ENCODE assay signal across 9 cellular contexts in the genomic region with DNA sequence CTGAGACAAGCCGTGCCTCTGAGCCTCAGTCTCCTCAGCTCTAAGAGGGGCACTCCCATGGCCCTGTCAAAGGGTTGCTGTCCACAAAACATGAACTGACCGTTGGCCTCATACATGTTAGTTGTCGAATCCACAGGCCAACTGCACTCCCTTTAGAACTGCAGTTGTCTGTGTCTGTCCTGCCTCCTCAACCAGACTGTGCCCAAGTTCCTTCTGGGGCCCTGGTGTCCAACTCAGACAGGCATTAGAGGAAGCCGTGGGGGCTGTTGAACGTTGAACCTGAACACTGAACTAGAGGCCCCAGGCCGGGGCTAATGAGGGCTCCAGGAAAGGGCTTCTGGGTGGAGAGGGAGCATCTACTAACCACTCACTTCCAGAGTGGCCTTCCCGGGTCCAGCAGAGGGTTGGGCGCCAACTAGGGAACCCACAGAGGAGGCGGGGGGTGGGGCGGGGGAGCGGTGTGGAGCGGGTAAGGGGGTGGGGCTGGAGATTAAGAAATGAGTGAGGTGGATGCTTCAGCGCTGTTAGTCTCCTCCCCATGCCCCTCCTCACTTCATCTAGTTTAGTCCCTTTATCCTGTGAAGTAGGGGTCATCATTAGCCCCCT. TPM values are rescaled to one million over a fixed set of nuclear protein-coding genes. Genes with fewer than 3 reads are reported as not detected.
DNase-seq lines count a peak whose midpoint lies in the region; ATAC-seq and TF ChIP-seq lines count a peak whose summit lies in the region.
"Had no signal": no experiment of that assay in that cellular context is flagged by ENCODE, and none has a peak within 500 bp of the region (broad histone marks: within the 10 kb centered on the region; RNA-seq: fewer than 3 reads in every experiment).

A gene with protein sequence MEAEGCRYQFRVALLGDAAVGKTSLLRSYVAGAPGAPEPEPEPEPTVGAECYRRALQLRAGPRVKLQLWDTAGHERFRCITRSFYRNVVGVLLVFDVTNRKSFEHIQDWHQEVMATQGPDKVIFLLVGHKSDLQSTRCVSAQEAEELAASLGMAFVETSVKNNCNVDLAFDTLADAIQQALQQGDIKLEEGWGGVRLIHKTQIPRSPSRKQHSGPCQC (plus strand): TSS at position 558 of the 606 bp plus-strand sequence. CDS start 247 bp downstream, outside the sequence.

- H3K4me1 Mint-ChIP-seq in Caco-2 (ENCODE audit: low read depth, unreplicated experiment), result no peaks in the 10 kb centered on the region
- peaks cover 8% of the 10 kb centered on the region for H3K4me1 Mint-ChIP-seq in activated CD4-positive, alpha-beta memory T cell treated with anti-CD3 and anti-CD28 coated beads, Interleukin-2, amount 10 ng/mL, durations not matched to agents 7 days and 5 days

- no peak within 1 kb of the TSS for H3K9ac ChIP-seq in rectal smooth muscle tissue (ENCODE audit: low read length)
- H3K9ac ChIP-seq: KMS-11 had no signal

- DNase-seq in Caco-2, result peak in 1 of 2 experiments; percentile 19
- DNase-seq in activated CD4-positive, alpha-beta memory T cell treated with anti-CD3 and anti-CD28 coated beads, Interleukin-2, amount 10 ng/mL, durations not matched to agents 7 days and 5 days, result no peak
- peak; percentile 54 for DNase-seq in left ventricle myocardium superior
- DNase-seq in NCI-H2171 treated with DMSO at 0.1 percent for 48 hours (lab: John Stamatoyannopoulos, UW), result no peak
- no peak for DNase-seq in NCI-H187 (lab: John Stamatoyannopoulos, UW)

- no TSS peak for BruUV-seq in Caco-2 (replicated peaks; lab: Mats Ljungman, UMichigan)

- no peak within 1 kb of the TSS for H3K27ac ChIP-seq in rectal smooth muscle tissue (ENCODE audit: low read depth, low read length)
- H3K27ac ChIP-seq: KMS-11 had no signal

- H3K4me3 Mint-ChIP-seq in Caco-2 (ENCODE audit: unreplicated experiment), result peak within 1 kb of the TSS; percentile 75
- peak within 1 kb of the TSS; percentile 43 for H3K4me3 Mint-ChIP-seq in activated CD4-positive, alpha-beta memory T cell treated with anti-CD3 and anti-CD28 coated beads, Interleukin-2, amount 10 ng/mL, durations not matched to agents 7 days and 5 days

- CTCF ChIA-PET in Caco-2 (lab: Charles Lee), result no interaction called here
- CTCF ChIA-PET in activated CD4-positive, alpha-beta memory T cell treated with anti-CD3 and anti-CD28 coated beads, Interleukin-2, amount 10 ng/mL, durations not matched to agents 7 days and 5 days (lab: Charles Lee), result no interaction called here

- POLR2A ChIA-PET in Caco-2 (lab: Charles Lee), result interaction anchor here (0.5 to 1.3 kb wide), 2 partner anchors 10 to 73 kb away, joined by 4 to 9 read pairs; no protein-coding TSS in a partner anchor
- POLR2A ChIA-PET in activated CD4-positive, alpha-beta memory T cell treated with anti-CD3 and anti-CD28 coated beads, Interleukin-2, amount 10 ng/mL, durations not matched to agents 7 days and 5 days (lab: Charles Lee), result interaction anchor here (1.6 to 2.6 kb wide), 2 partner anchors 10 to 11 kb away, joined by 11 to 19 read pairs; no protein-coding TSS in a partner anchor

- no peaks in the 10 kb centered on the region for H3K36me3 ChIP-seq in Caco-2 (ENCODE audit: control insufficient read depth, insufficient read depth, low read length)
- no peaks in the 10 kb centered on the region for H3K36me3 ChIP-seq in rectal smooth muscle tissue (ENCODE audit: control insufficient read depth, insufficient read depth, low read length)

- TF ChIP-seq CTCF in Caco-2 (IDR thresholded peaks at IDR 0.05; ENCODE audit: insufficient read depth in 1 of 2, low read depth in 1 of 2, low read length in 1 of 2, severe bottlenecking in 1 of 2, unreplicated experiment in 1 of 2), result no peak

- H3K27me3 ChIP-seq in Caco-2 (replicated peaks; ENCODE audit: control insufficient read depth, insufficient read depth, low read length) (no peaks in the 10 kb centered on the region), rectal smooth muscle tissue (ENCODE audit: control insufficient read depth, insufficient read depth, low read length) (no peaks in the 10 kb centered on the region)

- peaks cover 5% of the 10 kb centered on the region for H3K36me3 Mint-ChIP-seq in Caco-2 (ENCODE audit: insufficient read depth, unreplicated experiment)
- H3K36me3 Mint-ChIP-seq in activated CD4-positive, alpha-beta memory T cell treated with anti-CD3 and anti-CD28 coated beads, Interleukin-2, amount 10 ng/mL, durations not matched to agents 7 days and 5 days (ENCODE audit: low read depth), result peaks cover 6% of the 10 kb centered on the region

- no peaks in the 10 kb centered on the region; the same call in 1 of the 2 replicates for H3K4me1 ChIP-seq in Caco-2
- H3K4me1 ChIP-seq in rectal smooth muscle tissue (ENCODE audit: control insufficient read depth, insufficient read depth, low read length), result no peaks in the 10 kb centered on the region

- no peaks in the 10 kb centered on the region for H3K9me3 ChIP-seq in Caco-2

- no peaks in the 10 kb centered on the region for H3K27me3 Mint-ChIP-seq in Caco-2 (ENCODE audit: insufficient read depth, unreplicated experiment)
- H3K27me3 Mint-ChIP-seq in activated CD4-positive, alpha-beta memory T cell treated with anti-CD3 and anti-CD28 coated beads, Interleukin-2, amount 10 ng/mL, durations not matched to agents 7 days and 5 days, result peaks cover 9% of the 10 kb centered on the region

- intact Hi-C loops in Caco-2 (cut with micrococcal nuclease; ENCODE audit: unreplicated experiment), result no loop called here
- intact Hi-C loops in left ventricle myocardium superior (cut with micrococcal nuclease), result no loop called here

- H3K4me3 ChIP-seq in Caco-2 (ENCODE audit: low read depth, low read length), result peak within 1 kb of the TSS; percentile 48
- H3K4me3 ChIP-seq in rectal smooth muscle tissue (ENCODE audit: low read length), result peak within 1 kb of the TSS; percentile 68

- ATAC-seq in HG02571 (IDR thresholded peaks at IDR 0.05; ENCODE audit: unreplicated experiment) (peak; percentile 24), left ventricle myocardium superior (peak; percentile 72), HG03045 (IDR thresholded peaks at IDR 0.05; ENCODE audit: unreplicated experiment) (no peak)

- no peak within 1 kb of the TSS for H3K27ac Mint-ChIP-seq in Caco-2 (ENCODE audit: unreplicated experiment)
- H3K27ac Mint-ChIP-seq in activated CD4-positive, alpha-beta memory T cell treated with anti-CD3 and anti-CD28 coated beads, Interleukin-2, amount 10 ng/mL, durations not matched to agents 7 days and 5 days, result no peak within 1 kb of the TSS

- no peaks in the 10 kb centered on the region for H3K9me3 Mint-ChIP-seq in Caco-2 (ENCODE audit: unreplicated experiment)
- no peaks in the 10 kb centered on the region for H3K9me3 Mint-ChIP-seq in activated CD4-positive, alpha-beta memory T cell treated with anti-CD3 and anti-CD28 coated beads, Interleukin-2, amount 10 ng/mL, durations not matched to agents 7 days and 5 days

RNA-seq across cellular contexts. Expression of the gene that starts here (rescaled TPM):
- total RNA-seq in Caco-2 (2022) (2.5 and 2.9 TPM in 2 replicates), left ventricle myocardium superior (1.5 TPM)
- not detected for total RNA-seq in activated CD4-positive, alpha-beta memory T cell treated with anti-CD3 and anti-CD28 coated beads, Interleukin-2, amount 10 ng/mL, durations not matched to agents 7 days and 5 days
